20 cellular contexts compared by ENCODE assay signal in genomic region chr4:179165339-179165738, GRCh38.
DNase-seq lines count a peak whose midpoint lies in the region; ATAC-seq lines count a peak whose summit lies in the region.
"Had no signal": no experiment of that assay in that cellular context is flagged by ENCODE, and none has a peak within 500 bp of the region (broad histone marks: within the 10 kb centered on the region; RNA-seq: fewer than 3 reads in every experiment).

No MANE protein-coding gene starts in this region.

- H3K4me3 Mint-ChIP-seq in activated T-cell treated with anti-CD3 and anti-CD28 coated beads, Interleukin-2, amount 50 U/mL, for 4 hours, result no peak overlapping the region
- H3K4me3 Mint-ChIP-seq in CD8-positive, alpha-beta memory T cell, result no peak overlapping the region
- H3K4me3 Mint-ChIP-seq: CD14-positive monocyte had no signal

- H3K27ac Mint-ChIP-seq in CD8-positive, alpha-beta memory T cell, result no peak overlapping the region
- H3K27ac Mint-ChIP-seq: CD14-positive monocyte had no signal

- H3K4me3 ChIP-seq in HUES6 (ENCODE audit: low read depth, low read length) (peak overlapping the region; percentile 53), iPS-15b (ENCODE audit: low read depth, low read length) (peak overlapping the region; percentile 26)
- H3K4me3 ChIP-seq in CD8-positive, alpha-beta memory T cell (ENCODE audit: low read length), result no peak overlapping the region
- H3K4me3 ChIP-seq: GM23248, PC-9, SJSA1 had no signal

- H3K36me3 Mint-ChIP-seq in activated T-cell treated with anti-CD3 and anti-CD28 coated beads, Interleukin-2, amount 50 U/mL, for 4 hours (ENCODE audit: insufficient read depth), result no peaks in the 10 kb centered on the region
- no peaks in the 10 kb centered on the region for H3K36me3 Mint-ChIP-seq in CD8-positive, alpha-beta memory T cell
- H3K36me3 Mint-ChIP-seq: CD14-positive monocyte had no signal

- POLR2A ChIA-PET in CD8-positive, alpha-beta memory T cell (lab: Charles Lee), result no interaction called here

- no peaks in the 10 kb centered on the region for H3K27me3 Mint-ChIP-seq in activated T-cell treated with anti-CD3 and anti-CD28 coated beads, Interleukin-2, amount 50 U/mL, for 4 hours (ENCODE audit: low read depth)
- no peaks in the 10 kb centered on the region for H3K27me3 Mint-ChIP-seq in CD8-positive, alpha-beta memory T cell

- H3K9ac ChIP-seq in HUES6 (ENCODE audit: low read length), result peak overlapping the region; percentile 75
- peak overlapping the region; percentile 17 for H3K9ac ChIP-seq in iPS-15b (ENCODE audit: low read depth, low read length)
- H3K9ac ChIP-seq: GM23248 had no signal

- no peaks in the 10 kb centered on the region for H3K4me1 Mint-ChIP-seq in activated T-cell treated with anti-CD3 and anti-CD28 coated beads, Interleukin-2, amount 50 U/mL, for 4 hours (ENCODE audit: low read depth)
- no peaks in the 10 kb centered on the region for H3K4me1 Mint-ChIP-seq in CD8-positive, alpha-beta memory T cell
- H3K4me1 Mint-ChIP-seq: CD14-positive monocyte had no signal

- H3K27me3 ChIP-seq in HUES6 (ENCODE audit: control insufficient read depth, insufficient read depth, low read length) (no peaks in the 10 kb centered on the region), iPS-15b (ENCODE audit: control insufficient read depth, insufficient read depth, low read length) (no peaks in the 10 kb centered on the region)
- no peaks in the 10 kb centered on the region for H3K27me3 ChIP-seq in CD8-positive, alpha-beta memory T cell (ENCODE audit: insufficient read depth, low read length, poor library complexity, severe bottlenecking)
- H3K27me3 ChIP-seq: SJSA1 had no signal

- H3K27ac ChIP-seq in HUES6 (ENCODE audit: low read depth, low read length), result peak overlapping the region; percentile 81
- H3K27ac ChIP-seq in CD8-positive, alpha-beta memory T cell (ENCODE audit: low read depth, low read length), result no peak overlapping the region
- H3K27ac ChIP-seq: GM23248, PC-9, SJSA1 had no signal

- no peak for ATAC-seq in GM18502 (IDR thresholded peaks at IDR 0.05; ENCODE audit: poor library complexity, unreplicated experiment)
- no peak for ATAC-seq in activated T-cell treated with anti-CD3 and anti-CD28 coated beads, Interleukin-2, amount 50 U/mL, for 4 hours

- no peaks in the 10 kb centered on the region for H3K9me3 ChIP-seq in HUES6 (ENCODE audit: control insufficient read depth, insufficient read depth, low read depth, low read length)
- H3K9me3 ChIP-seq in iPS-15b (ENCODE audit: control insufficient read depth, insufficient read depth, low read length), result no peaks in the 10 kb centered on the region
- H3K9me3 ChIP-seq in CD8-positive, alpha-beta memory T cell (ENCODE audit: low read length), result no peaks in the 10 kb centered on the region

- DNase-seq in DMS53 (lab: John Stamatoyannopoulos, UW) (peak; percentile 37), NCI-H2029 treated with DMSO at 0.1 percent for 48 hours (lab: John Stamatoyannopoulos, UW) (no peak)
- no peak for DNase-seq in activated T-cell treated with anti-CD3 and anti-CD28 coated beads, Interleukin-2, amount 50 U/mL, for 4 hours
- no peak for DNase-seq in CD8-positive, alpha-beta memory T cell
- DNase-seq: Calu3, GM23248, HCEC 1CT, NCI-H1092, NCI-H1417 treated with DMSO at 0.1 percent for 48 hours, NCI-H1694 treated with DMSO at 0.1 percent for 48 hours, NCI-H2081 treated with DMSO at 0.1 percent for 48 hours, NCI-H2171 treated with DMSO at 0.1 percent for 48 hours, NCI-H524 treated with DMSO at 0.1 percent for 48 hours, PC-9, Right ventricle myocardium superior had no signal

- peaks cover 3% of the 10 kb centered on the region; the same call in 1 of the 2 replicates for H3K4me1 ChIP-seq in HUES6 (ENCODE audit: control insufficient read depth, insufficient read depth, low read length)
- H3K4me1 ChIP-seq in iPS-15b (ENCODE audit: control insufficient read depth, insufficient read depth, low read length), result peaks cover 2% of the 10 kb centered on the region
- H3K4me1 ChIP-seq in CD8-positive, alpha-beta memory T cell (ENCODE audit: insufficient read depth, low read length), result no peaks in the 10 kb centered on the region
- H3K4me1 ChIP-seq: SJSA1 had no signal

- CTCF ChIA-PET in CD8-positive, alpha-beta memory T cell (lab: Charles Lee), result no interaction called here

- H3K36me3 ChIP-seq in HUES6 (ENCODE audit: control insufficient read depth, insufficient read depth, low read length) (peaks cover 27% of the 10 kb centered on the region), iPS-15b (ENCODE audit: control insufficient read depth, insufficient read depth, low read length) (peaks cover 8% of the 10 kb centered on the region)
- H3K36me3 ChIP-seq in CD8-positive, alpha-beta memory T cell (ENCODE audit: insufficient read depth, low read length), result no peaks in the 10 kb centered on the region
- H3K36me3 ChIP-seq: SJSA1 had no signal

- H3K9me3 Mint-ChIP-seq in activated T-cell treated with anti-CD3 and anti-CD28 coated beads, Interleukin-2, amount 50 U/mL, for 4 hours, result peaks cover 23% of the 10 kb centered on the region
- peaks cover 4 to 25% (median 17%) of the 10 kb centered on the region in 5 donors for H3K9me3 Mint-ChIP-seq in CD8-positive, alpha-beta memory T cell
